ENCODE assay signal across 8 cellular contexts in the genomic region with DNA sequence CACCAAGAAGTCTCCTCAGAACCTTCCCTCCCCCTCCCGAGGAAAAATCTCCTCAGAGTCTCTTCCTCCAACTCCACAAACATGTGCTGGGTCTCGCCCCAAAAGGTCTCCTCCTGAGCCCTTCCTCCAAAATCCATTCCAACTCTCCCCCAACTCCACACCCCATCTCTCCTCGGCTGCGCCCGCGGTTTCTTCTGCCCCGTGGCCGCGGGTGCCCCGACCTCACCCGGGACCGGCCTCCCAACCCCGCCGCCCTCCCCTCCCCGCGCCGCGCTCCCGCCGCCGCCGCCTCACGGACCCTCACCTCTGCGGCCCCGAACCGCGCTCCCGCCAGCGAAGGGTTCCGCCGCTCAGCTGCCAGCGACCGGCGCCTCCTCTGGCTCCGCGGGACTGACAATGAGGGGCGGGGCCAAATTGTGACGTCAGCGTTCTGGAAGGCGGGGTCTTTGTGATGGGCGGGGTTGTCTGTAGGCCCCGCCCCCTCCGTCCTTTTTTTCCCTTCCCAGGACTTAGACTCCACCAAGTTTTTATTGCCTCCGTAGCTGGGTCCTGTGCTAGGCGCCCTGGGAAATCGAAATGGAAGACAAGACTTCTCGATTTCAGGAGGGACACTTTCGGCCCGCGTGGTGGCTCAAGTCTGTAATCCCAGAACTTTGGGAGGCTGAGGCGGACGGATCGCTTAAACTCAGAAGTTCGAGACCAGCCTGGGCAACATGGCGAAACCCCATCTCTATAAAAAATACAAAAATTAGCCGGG. TPM values are rescaled to one million over a fixed set of nuclear protein-coding genes. Genes with fewer than 3 reads are reported as not detected.
A peak's percentile ranks its signal among the peaks of the same experiment; 100 is the strongest.
DNase-seq lines count a peak whose midpoint lies in the region; FAIRE-seq and TF ChIP-seq lines count a peak whose summit lies in the region.

TSS of gene LUZP1 (minus strand) at position 395 of the 757 bp plus-strand sequence.

- H3K4me1 ChIP-seq in endothelial cell of umbilical vein (ENCODE audit: control insufficient read depth, extremely low read depth, insufficient read depth, low read length), result peaks cover 32% of the 10 kb centered on the region

- intact Hi-C loops in endothelial cell of umbilical vein (cut with micrococcal nuclease), result loop anchor here (1.0 to 2.0 kb wide), 5 partner anchors 9 to 316 kb away; partner anchors contain the start of gene ASAP3

- H3K9me3 ChIP-seq in endothelial cell of umbilical vein (replicated peaks; ENCODE audit: control insufficient read depth, insufficient read depth, low read length), result no peaks in the 10 kb centered on the region

- H3K27ac ChIP-seq in endothelial cell of umbilical vein (ENCODE audit: insufficient read depth, low read depth, low read length), result peak within 1 kb of the TSS; percentile 77

- H3K4me2 ChIP-seq in endothelial cell of umbilical vein (ENCODE audit: insufficient read depth, low read length), result peak within 1 kb of the TSS; percentile 73

- peaks cover 11% of the 10 kb centered on the region for H4K20me1 ChIP-seq in endothelial cell of umbilical vein (replicated peaks; ENCODE audit: control insufficient read depth, extremely low read depth, insufficient read depth, low read length)

- peaks cover 46% of the 10 kb centered on the region for H3K79me2 ChIP-seq in endothelial cell of umbilical vein (ENCODE audit: control insufficient read depth, insufficient read depth, low read length)

- no peaks in the 10 kb centered on the region for H3K9me1 ChIP-seq in endothelial cell of umbilical vein (replicated peaks; ENCODE audit: control insufficient read depth, extremely low read depth, insufficient read depth, low read length)

- no peak for FAIRE-seq in HTR-8/SVneo (lab: Jason Lieb, UNC)
- FAIRE-seq in endothelial cell of umbilical vein (lab: Jason Lieb, UNC), result peak; percentile 96

- H3K4me3 ChIP-seq in endothelial cell of umbilical vein (replicated peaks in 1 of 3; ENCODE audit: insufficient read depth in 1 of 3, low read depth in 1 of 3, low read length in 3 of 3), result peak within 1 kb of the TSS; percentile 84 to 95 (median 93)

- TF ChIP-seq CTCF in endothelial cell of umbilical vein (IDR thresholded peaks at IDR 0.05; ENCODE audit: extremely low read depth in 1 of 2, insufficient read depth in 1 of 2, low read depth in 1 of 2, low read length in 2 of 2), result peak in 1 of 2 donors; percentile 7

- no peaks in the 10 kb centered on the region for H3K27me3 ChIP-seq in endothelial cell of umbilical vein (ENCODE audit: control insufficient read depth in 2 of 2, insufficient read depth in 2 of 2, low read length in 2 of 2)

- H3K36me3 ChIP-seq in endothelial cell of umbilical vein (ENCODE audit: control insufficient read depth in 2 of 2, extremely low read depth in 1 of 2, insufficient read depth in 2 of 2, low read length in 2 of 2), result no peaks in the 10 kb centered on the region

- no TSS peak for BruUV-seq in endothelial cell of umbilical vein (replicated peaks; lab: Mats Ljungman, UMichigan)

- peak within 1 kb of the TSS; percentile 63 for H2AFZ ChIP-seq in endothelial cell of umbilical vein (ENCODE audit: low read depth, low read length)

- DNase-seq in AG08395 (ENCODE audit: low spot score) (peak; percentile 90), HTR-8/SVneo (ENCODE audit: insufficient read length, low spot score) (peak; percentile 73), OCI-M1 (lab: John Stamatoyannopoulos, UW) (peak; percentile 91), activated T-cell treated with anti-CD3 and anti-CD28 coated beads for 4 hours (peak; percentile 92), endothelial cell of umbilical vein (ENCODE audit: low read depth, low spot score) (peak; percentile 93), middle frontal gyrus (ENCODE audit: extremely low spot score, low spot score) (peak; percentile 77)
- DNase-seq in stimulated activated CD8-positive, alpha-beta memory T cell treated with anti-CD3 and anti-CD28 coated beads, Interleukin-2, amount 100 ng/mL, for 1 hour (ENCODE audit: low read depth in 2 of 2), result peak; percentile 85 to 86

- POLR2A ChIA-PET in endothelial cell of umbilical vein (lab: Charles Lee), result interaction anchor here (0.5 to 3.6 kb wide), 12 partner anchors 8 to 406 kb away, joined by 3 to 12 read pairs (median 4); no protein-coding TSS in a partner anchor

- TF ChIP-seq POLR2A in GM19099 (IDR thresholded peaks at IDR 0.05; ENCODE audit: extremely low read depth, insufficient read length, low read depth) (peak; percentile 87), endothelial cell of umbilical vein (IDR thresholded peaks at IDR 0.05; ENCODE audit: low read depth, low read length) (peak; percentile 88)

- CTCF ChIA-PET in endothelial cell of umbilical vein (lab: Charles Lee), result interaction anchor here (0.6 to 13.1 kb wide), 7 partner anchors 10 to 74 kb away, joined by 3 to 129 read pairs (median 11); no protein-coding TSS in a partner anchor

- peak within 1 kb of the TSS; percentile 92 for H3K9ac ChIP-seq in endothelial cell of umbilical vein (replicated peaks; ENCODE audit: extremely low read depth, insufficient read depth, low read length)

- dilution Hi-C loops in endothelial cell of umbilical vein (cut with MboI; ENCODE audit: extremely low pct_ligation_motif_present, low sequenced_read_pairs), result no loop called here

TF ChIP-seq in endothelial cell of umbilical vein, 7 proteins besides CTCF, POLR2A, EP300 and RAD21:
- TF ChIP-seq JUN (IDR thresholded peaks at IDR 0.05; ENCODE audit: borderline replicate concordance, insufficient read depth, insufficient read length, low read depth) (no peak), FOS (IDR thresholded peaks at IDR 0.05; ENCODE audit: borderline replicate concordance, insufficient read depth, low read length) (no peak), POLR2AphosphoS5 (IDR thresholded peaks at IDR 0.05; ENCODE audit: insufficient read depth, low read depth, low read length) (peak; percentile 97), MYC (IDR thresholded peaks at IDR 0.05; ENCODE audit: low read depth, low read length) (no peak), MAX (IDR thresholded peaks at IDR 0.05; ENCODE audit: insufficient read depth, insufficient read length) (no peak)

RNA-seq across cellular contexts. Expression of gene LUZP1, which starts in this region (rescaled TPM):
- 82.4 and 92.3 TPM in 2 replicates for total RNA-seq in endothelial cell of umbilical vein
- polyA plus RNA-seq in endothelial cell of umbilical vein, result 24.0 and 26.3 TPM in 2 replicates
- polyA plus RNA-seq in endothelial cell of umbilical vein (2011; cell fraction: cytosol; rRNA removed), result 27.7 and 27.9 TPM in 2 replicates
- polyA plus RNA-seq in endothelial cell of umbilical vein (2011; cell fraction: nucleus; rRNA removed), result 51.3 and 61.7 TPM in 2 replicates
- polyA plus RNA-seq in endothelial cell of umbilical vein (2012), result 48.4 and 60.7 TPM in 2 replicates
- 84.2 and 92.3 TPM in 2 replicates for polyA minus RNA-seq in endothelial cell of umbilical vein
- 12.7 TPM for polyA minus RNA-seq in endothelial cell of umbilical vein (2011; cell fraction: cytosol; rRNA and poly(A)+ RNA removed)
- 58.7 and 84.7 TPM in 2 replicates for polyA minus RNA-seq in endothelial cell of umbilical vein (2011; cell fraction: nucleus; rRNA and poly(A)+ RNA removed)

Comparison
In these comparisons a context has a peak if more than half of its experiments do, and no peak if none do; other contexts are left out.
1. Peak in every context shown above with its lines: DNase-seq, H3K4me3 ChIP-seq and H3K27ac ChIP-seq.